20 cellular contexts compared by ENCODE assay signal in genomic region chr15:90684281-90684680, GRCh38. TPM values are rescaled to one million over a fixed set of nuclear protein-coding genes. Genes with fewer than 3 reads are reported as not detected.
DNase-seq lines count a peak whose midpoint lies in the region; ATAC-seq and TF ChIP-seq lines count a peak whose summit lies in the region.
"Had no signal": no experiment of that assay in that cellular context is flagged by ENCODE, and none has a peak within 500 bp of the region (broad histone marks: within the 10 kb centered on the region; RNA-seq: fewer than 3 reads in every experiment).

No MANE protein-coding gene starts in this region.

- TF ChIP-seq CTCF in nephron (IDR thresholded peaks at IDR 0.05; ENCODE audit: unreplicated experiment in 3 of 3), result no peak
- no peak for TF ChIP-seq CTCF in upper lobe of left lung (IDR thresholded peaks at IDR 0.05)

- H3K4me1 Mint-ChIP-seq in activated T-helper 2 cell treated with anti-CD3 and anti-CD28 coated beads, Interferon-gamma antibody, Interleukin-2, Interleukin-4, amounts not matched to agents 10 μg/mL and 5 μg/mL and 100 μg/mL, durations not matched to agents 14 hours and 24 hours and 36 hours (ENCODE audit: low read depth), result peaks cover 62% of the 10 kb centered on the region
- peaks cover 39% of the 10 kb centered on the region for H3K4me1 Mint-ChIP-seq in nephron

- no peak for TF ChIP-seq POLR2A in upper lobe of left lung (IDR thresholded peaks at IDR 0.05)

- H3K9me3 ChIP-seq in upper lobe of left lung, result no peaks in the 10 kb centered on the region

- 88 to 94% methylated on average over 5 of the region's 5 CpGs for WGBS in upper lobe of left lung, 2 donors

- no peak overlapping the region for H3K4me3 Mint-ChIP-seq in activated T-helper 2 cell treated with anti-CD3 and anti-CD28 coated beads, Interferon-gamma antibody, Interleukin-2, Interleukin-4, amounts not matched to agents 10 μg/mL and 5 μg/mL and 100 μg/mL, durations not matched to agents 14 hours and 24 hours and 36 hours (ENCODE audit: low read depth)
- peak overlapping the region in 1 of 3 experiments; percentile 45 for H3K4me3 Mint-ChIP-seq in nephron
- H3K4me3 Mint-ChIP-seq: CD4-positive, alpha-beta memory T cell had no signal

- no peaks in the 10 kb centered on the region for H3K27me3 Mint-ChIP-seq in activated T-helper 2 cell treated with anti-CD3 and anti-CD28 coated beads, Interferon-gamma antibody, Interleukin-2, Interleukin-4, amounts not matched to agents 10 μg/mL and 5 μg/mL and 100 μg/mL, durations not matched to agents 14 hours and 24 hours and 36 hours (ENCODE audit: low read depth)
- H3K27me3 Mint-ChIP-seq in nephron (ENCODE audit: low read depth), result no peaks in the 10 kb centered on the region

- TF ChIP-seq EP300 in upper lobe of left lung (IDR thresholded peaks at IDR 0.05), result no peak

- no peak for ATAC-seq in upper lobe of left lung (ENCODE audit: low FRiP score in 2 of 2)
- ATAC-seq in GM19455 (IDR thresholded peaks at IDR 0.05; ENCODE audit: unreplicated experiment), result no peak
- no peak for ATAC-seq in GM21515 (IDR thresholded peaks at IDR 0.05; ENCODE audit: unreplicated experiment)

- peak; percentile 51 for DNase-seq in activated effector memory CD4-positive, alpha-beta T cell treated with anti-CD3 and anti-CD28 coated beads, Interleukin-2, amount 50 U/mL, for 16 hours
- DNase-seq in activated effector memory CD4-positive, alpha-beta T cell treated with Interleukin-2 at 50 U/mL for 16 hours, result no peak
- DNase-seq in H7 (peak; percentile 5), upper lobe of left lung (no peak)
- no peak for DNase-seq in activated T-helper 2 cell treated with anti-CD3 and anti-CD28 coated beads, Interferon-gamma antibody, Interleukin-2, Interleukin-4, amounts not matched to agents 10 μg/mL and 5 μg/mL and 100 μg/mL, durations not matched to agents 14 hours and 24 hours and 36 hours (ENCODE audit: low spot score)
- DNase-seq: AML-193; CD4-positive, alpha-beta memory T cell; DMS79 treated with DMSO at 0.1 percent for 48 hours; GDM1; KG1; NCI-H1092; NCI-H1694; NCI-H2107; NCI-H69; NK-92 treated with Interleukin-12 subunit alpha and Interleukin-12 subunit beta, amount 100 ng/mL, for 24 hours; OCI-M1; RPMI8226 had no signal

- H3K4me1 ChIP-seq in upper lobe of left lung, result no peaks in the 10 kb centered on the region

- H3K4me3 ChIP-seq in H7 (ENCODE audit: insufficient read depth, low read depth, low read length) (no peak overlapping the region), upper lobe of left lung (no peak overlapping the region)

- H3K36me3 ChIP-seq in H7 (replicated peaks; ENCODE audit: control insufficient read depth, insufficient read depth, low read length) (no peaks in the 10 kb centered on the region), upper lobe of left lung (no peaks in the 10 kb centered on the region)

- peaks cover 7% of the 10 kb centered on the region for H3K9me3 Mint-ChIP-seq in activated T-helper 2 cell treated with anti-CD3 and anti-CD28 coated beads, Interferon-gamma antibody, Interleukin-2, Interleukin-4, amounts not matched to agents 10 μg/mL and 5 μg/mL and 100 μg/mL, durations not matched to agents 14 hours and 24 hours and 36 hours
- peaks cover 6% of the 10 kb centered on the region for H3K9me3 Mint-ChIP-seq in nephron

- intact Hi-C loops in activated T-helper 2 cell treated with anti-CD3 and anti-CD28 coated beads, Interferon-gamma antibody, Interleukin-2, Interleukin-4, amounts not matched to agents 10 μg/mL and 5 μg/mL and 100 μg/mL, durations not matched to agents 14 hours and 24 hours and 36 hours (cut with micrococcal nuclease), result no loop called here

- H3K27ac Mint-ChIP-seq in activated T-helper 2 cell treated with anti-CD3 and anti-CD28 coated beads, Interferon-gamma antibody, Interleukin-2, Interleukin-4, amounts not matched to agents 10 μg/mL and 5 μg/mL and 100 μg/mL, durations not matched to agents 14 hours and 24 hours and 36 hours, result peak overlapping the region; percentile 13
- H3K27ac Mint-ChIP-seq in nephron, result peak overlapping the region; percentile 81 to 97 (median 91)
- H3K27ac Mint-ChIP-seq: CD4-positive, alpha-beta memory T cell had no signal

- H3K36me3 Mint-ChIP-seq in activated T-helper 2 cell treated with anti-CD3 and anti-CD28 coated beads, Interferon-gamma antibody, Interleukin-2, Interleukin-4, amounts not matched to agents 10 μg/mL and 5 μg/mL and 100 μg/mL, durations not matched to agents 14 hours and 24 hours and 36 hours (ENCODE audit: low read depth), result peaks cover 9% of the 10 kb centered on the region
- H3K36me3 Mint-ChIP-seq in nephron (ENCODE audit: low read depth), result peaks cover 3% of the 10 kb centered on the region
- H3K36me3 Mint-ChIP-seq: CD4-positive, alpha-beta memory T cell had no signal

- H3K27me3 ChIP-seq in H7 (ENCODE audit: control insufficient read depth, insufficient read depth, low read length) (no peaks in the 10 kb centered on the region), upper lobe of left lung (no peaks in the 10 kb centered on the region)

- no peak overlapping the region for H3K27ac ChIP-seq in upper lobe of left lung

RNA-seq across cellular contexts. Expression of gene BLM, which starts 32.9 kb away (rescaled TPM):
- 29.7 and 36.4 TPM in 2 replicates for total RNA-seq in H7 (2014; rRNA removed; shearing (Covaris generic))
- total RNA-seq in activated T-helper 2 cell treated with anti-CD3 and anti-CD28 coated beads, Interferon-gamma antibody, Interleukin-2, Interleukin-4, amounts not matched to agents 10 μg/mL and 5 μg/mL and 100 μg/mL, durations not matched to agents 14 hours and 24 hours and 36 hours, result 58.9 and 65.3 TPM in 2 replicates
- total RNA-seq in upper lobe of left lung, result 10 to 100 TPM in 1 of 6 donors, 1 to 10 TPM in 3, under 1 TPM in 2; 0.76 to 31.4 (median 2.6) TPM

Comparison
In these comparisons a context has a peak if more than half of its experiments do, and no peak if none do; other contexts are left out.
1. DNase-seq: peak in activated effector memory CD4-positive, alpha-beta T cell treated with anti-CD3 and anti-CD28 coated beads, Interleukin-2, amount 50 U/mL, for 16 hours (single experiment) and H7 (single experiment); none in activated effector memory CD4-positive, alpha-beta T cell treated with Interleukin-2 at 50 U/mL for 16 hours (single experiment), activated T-helper 2 cell treated with anti-CD3 and anti-CD28 coated beads, Interferon-gamma antibody, Interleukin-2, Interleukin-4, amounts not matched to agents 10 μg/mL and 5 μg/mL and 100 μg/mL, durations not matched to agents 14 hours and 24 hours and 36 hours (single experiment) and upper lobe of left lung (0 of 2).